Comparison of ENCODE assay signal across 8 cellular contexts in genomic region chr12:57893460-57894353, GRCh38. TPM values are rescaled to one million over a fixed set of nuclear protein-coding genes. Genes with fewer than 3 reads are reported as not detected.
DNase-seq lines count a peak whose midpoint lies in the region; FAIRE-seq and TF ChIP-seq lines count a peak whose summit lies in the region.

No MANE protein-coding gene starts in this region.

- intact Hi-C loops in vagina (cut with DNase I): loop anchor here (2.0 kb wide), 1 partner anchor 49 kb away; no protein-coding TSS in a partner anchor

- POLR2A ChIA-PET in HEK293T (lab: Yijun Ruan, JAX): interaction anchor here (0.6 to 5.0 kb wide), 9 partner anchors 17 to 111 kb away, joined by 3 to 55 read pairs (median 5); partner anchors contain the start of genes CTDSP2 and TSFM

- peak in 1 of 2 donors; percentile 5 for TF ChIP-seq POLR2A in vagina (IDR thresholded peaks at IDR 0.05)

- DNase-seq in HEK293T (ENCODE audit: extremely low spot score): peak; percentile 51
- DNase-seq in SK-MEL-5 (ENCODE audit: low read depth, low spot score): peak; percentile 16
- DNase-seq in epithelial cell of esophagus (ENCODE audit: low read depth): peak; percentile 53
- peak; percentile 63 for DNase-seq in middle frontal gyrus (ENCODE audit: extremely low spot score, low spot score)
- peak in 1 of 2 donors; percentile 100 for DNase-seq in vagina (ENCODE audit: extremely low spot score in 2 of 2)
- no peak for DNase-seq in DMS114 treated with DMSO at 0.1 percent for 48 hours (lab: John Stamatoyannopoulos, UW; ENCODE audit: unreplicated experiment)
- DNase-seq in COLO668 (lab: John Stamatoyannopoulos, UW; ENCODE audit: unreplicated experiment): no peak
- no peak for DNase-seq in RCC 7860 (ENCODE audit: low spot score)

- CTCF ChIA-PET in HEK293T (lab: Yijun Ruan, JAX): no interaction called here

- H3K27me3 ChIP-seq in vagina: no peaks in the 10 kb centered on the region

- H3K36me3 ChIP-seq in vagina: no peaks in the 10 kb centered on the region

- peaks cover 96% of the 10 kb centered on the region for H3K4me1 ChIP-seq in vagina

- no peak overlapping the region for H3K4me3 ChIP-seq in epithelial cell of esophagus (ENCODE audit: low read length)
- H3K4me3 ChIP-seq in vagina: peak overlapping the region; percentile 1 to 20

- H3K27ac ChIP-seq in vagina: peak overlapping the region; percentile 97

- FAIRE-seq in RCC 7860 (lab: Jason Lieb, UNC): no peak

- in situ Hi-C loops in SK-MEL-5 (cut with HindIII; ENCODE audit: low pct_unique_long_range_greater_than_20kb, low sequenced_read_pairs): no loop called here

- no peaks in the 10 kb centered on the region for H3K9me3 ChIP-seq in vagina

- TF ChIP-seq CTCF in epithelial cell of esophagus (IDR thresholded peaks at IDR 0.05; ENCODE audit: insufficient read depth, low read depth, low read length, missing control alignments): no peak
- peak in 1 of 3 experiments; percentile 28 for TF ChIP-seq CTCF in vagina (IDR thresholded peaks at IDR 0.05)

TF ChIP-seq in HEK293T, 16 proteins besides CTCF, POLR2A, EP300 and RAD21:
- TF ChIP-seq TARDBP (IDR thresholded peaks at IDR 0.05) (no peak), LEF1 (IDR thresholded peaks at IDR 0.05; ENCODE audit: borderline replicate concordance) (no peak), ARNT (IDR thresholded peaks at IDR 0.05) (no peak), SP1 (IDR thresholded peaks at IDR 0.05) (no peak), FOXK2 (IDR thresholded peaks at IDR 0.05) (no peak), ELF4 (IDR thresholded peaks at IDR 0.05) (no peak), NFRKB (IDR thresholded peaks at IDR 0.05) (no peak), L3MBTL2 (conservative IDR thresholded peaks at IDR 0.05) (no peak), FOXM1 (IDR thresholded peaks at IDR 0.05; ENCODE audit: borderline replicate concordance) (no peak), PKNOX1 (IDR thresholded peaks at IDR 0.05) (no peak), CTBP1 (IDR thresholded peaks at IDR 0.05; ENCODE audit: borderline replicate concordance) (no peak), SUZ12 (IDR thresholded peaks at IDR 0.05) (no peak), BHLHE40 (IDR thresholded peaks at IDR 0.05; ENCODE audit: borderline replicate concordance) (no peak), FOXA1 (IDR thresholded peaks at IDR 0.05) (no peak), ZNF384 (IDR thresholded peaks at IDR 0.05) (no peak), HDGF (IDR thresholded peaks at IDR 0.05; ENCODE audit: borderline replicate concordance) (no peak)

RNA-seq across cellular contexts. Expression of gene CTDSP2, which starts 47.2 kb away (rescaled TPM):
- 27.8 and 29.6 TPM in 2 replicates for total RNA-seq in SK-MEL-5 (2014; rRNA removed; shearing (Covaris generic))
- polyA plus RNA-seq in SK-MEL-5 (2015; cell fraction: cytosol; rRNA removed): 83.6 and 95.1 TPM in 2 replicates
- polyA plus RNA-seq in SK-MEL-5 (2015; cell fraction: nucleus; rRNA removed): 69.2 and 87.3 TPM in 2 replicates
- 108 TPM for total RNA-seq in vagina

RNA-seq across cellular contexts. Expression of gene ATP23, which starts 47.7 kb away (rescaled TPM):
- total RNA-seq in SK-MEL-5 (2014; rRNA removed; shearing (Covaris generic)): 12.9 and 19.3 TPM in 2 replicates
- 16.8 and 19.2 TPM in 2 replicates for polyA plus RNA-seq in SK-MEL-5 (2015; cell fraction: cytosol; rRNA removed)
- polyA plus RNA-seq in SK-MEL-5 (2015; cell fraction: nucleus; rRNA removed): 11.0 and 21.3 TPM in 2 replicates
- 31.9 TPM for total RNA-seq in vagina

Comparison
In these comparisons a context has a peak if more than half of its experiments do, and no peak if none do; other contexts are left out.
1. DNase-seq: peak in HEK293T (single experiment), SK-MEL-5 (single experiment), epithelial cell of esophagus (single experiment) and middle frontal gyrus (single experiment); none in DMS114 treated with DMSO at 0.1 percent for 48 hours (single experiment), COLO668 (single experiment) and RCC 7860 (single experiment).